In genomic region chr17:40574292-40574691, GRCh38 we compare ENCODE assay signal across 34 cellular contexts. TPM values are rescaled to one million over a fixed set of nuclear protein-coding genes. Genes with fewer than 3 reads are reported as not detected.
"Had no signal": no experiment of that assay in that cellular context is flagged by ENCODE, and none has a peak within 500 bp of the region (broad histone marks: within the 10 kb centered on the region; RNA-seq: fewer than 3 reads in every experiment).

No MANE protein-coding gene starts in this region.

- H3K4me1 ChIP-seq: adrenal gland, body of pancreas, breast epithelium had no signal

- H3K27me3 ChIP-seq: adrenal gland, body of pancreas, breast epithelium had no signal

- ATAC-seq: activated CD8-positive, alpha-beta T cell treated with anti-CD3 and anti-CD28 coated beads for 36 hours; activated naive CD4-positive, alpha-beta T cell treated with anti-CD3 and anti-CD28 coated beads, Interleukin-2, amount 50 U/mL, for 72 hours; activated T-cell treated with anti-CD3 and anti-CD28 coated beads, Interleukin-2, amount 50 U/mL, for 4 hours; activated T-cell treated with anti-CD3 and anti-CD28 coated beads, Interleukin-2, amount 50 U/mL, for 72 hours; activated T-helper 17 cell treated with anti-CD3 and anti-CD28 coated beads, Interleukin-2, amount 50 U/mL, for 72 hours; body of pancreas had no signal

- H3K27ac ChIP-seq: adrenal gland, body of pancreas, brain microvascular endothelial cell, breast epithelium, VCaP had no signal

- H3K4me3 ChIP-seq: adrenal gland, body of pancreas, breast epithelium had no signal

- DNase-seq: activated B cell treated with CpG ODN at 0.5 μM for 24 hours; activated CD4-positive, alpha-beta memory T cell treated with anti-CD3 and anti-CD28 coated beads for 36 hours; activated CD4-positive, alpha-beta T cell treated with anti-CD3 and anti-CD28 coated beads for 4 hours; activated CD4-positive, alpha-beta T cell treated with anti-CD3 and anti-CD28 coated beads, Interleukin-2, amount 10 ng/mL, durations not matched to agents 24 days and 14 days; activated CD4-positive, alpha-beta T cell treated with anti-CD3 and anti-CD28 coated beads, Interleukin-2, amount 50 U/mL, for 1 hour; activated CD4-positive, alpha-beta T cell treated with anti-CD3 and anti-CD28 coated beads, Interleukin-2, amount 50 U/mL, for 4 hours; activated CD4-positive, CD25-positive, alpha-beta regulatory T cell treated with anti-CD3 and anti-CD28 coated beads, Interleukin-2, amount 50 U/mL, for 72 hours; activated CD8-positive, alpha-beta memory T cell treated with anti-CD3 and anti-CD28 coated beads, Interleukin-2, amount 50 U/mL, for 4 hours; activated CD8-positive, alpha-beta T cell treated with anti-CD3 and anti-CD28 coated beads for 36 hours; activated effector memory CD4-positive, alpha-beta T cell treated with anti-CD3 and anti-CD28 coated beads, Interleukin-2, amount 50 U/mL, for 16 hours; activated gamma-delta T cell treated with Interleukin-2 at 50 U/mL for 16 hours; activated naive CD4-positive, alpha-beta T cell; activated naive CD4-positive, alpha-beta T cell treated with anti-CD3 and anti-CD28 coated beads for 36 hours; activated naive CD4-positive, alpha-beta T cell treated with anti-CD3 and anti-CD28 coated beads, Interleukin-2, amount 50 U/mL, for 16 hours; activated T-cell treated with anti-CD3 and anti-CD28 coated beads for 4 hours; activated T-cell treated with anti-CD3 and anti-CD28 coated beads, Interleukin-2, amount 50 U/mL, for 1 hour; activated T-cell treated with anti-CD3 and anti-CD28 coated beads, Interleukin-2, amount 50 U/mL, for 4 hours; activated T-cell treated with anti-CD3 and anti-CD28 coated beads, Interleukin-2, amount 50 U/mL, for 72 hours; adrenal gland; amniotic stem cell; aorta; body of pancreas; brain microvascular endothelial cell; central memory CD4-positive, alpha-beta T cell; T-helper 2 cell; T-helper 9 cell had no signal

- H3K36me3 ChIP-seq: adrenal gland, brain microvascular endothelial cell, breast epithelium had no signal

- FAIRE-seq: colon, TTC549 had no signal

RNA-seq across cellular contexts. Expression of gene CCR7, which starts 9.0 kb away (rescaled TPM):
- total RNA-seq: astrocyte, cerebellum had no signal
